Comparison of ENCODE assay signal across 1 cellular context in genomic region chr15:80640546-80641121, GRCh38.
TF ChIP-seq lines count a peak whose summit lies in the region.

No MANE protein-coding gene starts in this region.

TF ChIP-seq in IMR-90, 13 proteins besides CTCF, POLR2A, EP300 and RAD21:
- TF ChIP-seq USF2 (IDR thresholded peaks at IDR 0.05; ENCODE audit: low read depth, low read length), result no peak
- TF ChIP-seq CHD1 (IDR thresholded peaks at IDR 0.05; ENCODE audit: low read depth, low read length), result no peak
- no peak for TF ChIP-seq MXI1 (IDR thresholded peaks at IDR 0.05; ENCODE audit: borderline replicate concordance, low read depth, low read length)
- no peak for TF ChIP-seq MAFK (IDR thresholded peaks at IDR 0.05; ENCODE audit: low read depth, low read length)
